Comparison of ENCODE assay signal across 24 cellular contexts in genomic region chr14:84988391-84988790, GRCh38.
"Had no signal": no experiment of that assay in that cellular context is flagged by ENCODE, and none has a peak within 500 bp of the region (broad histone marks: within the 10 kb centered on the region; RNA-seq: fewer than 3 reads in every experiment).

No MANE protein-coding gene starts in this region.

- H3K27ac Mint-ChIP-seq: activated naive CD8-positive, alpha-beta T cell treated with anti-CD3 and anti-CD28 coated beads for 36 hours; immature natural killer cell; nephron; type B pancreatic cell had no signal

- H3K9me3 Mint-ChIP-seq: nephron, type B pancreatic cell had no signal

- H3K4me2 ChIP-seq: hepatocyte had no signal

- H3K36me3 ChIP-seq: left lung, spleen, thoracic aorta, vagina had no signal

- H3K4me1 ChIP-seq: left lung, spleen, vagina had no signal

- ATAC-seq: left lung, sciatic nerve had no signal

- H3K4me1 Mint-ChIP-seq: activated naive CD8-positive, alpha-beta T cell treated with anti-CD3 and anti-CD28 coated beads for 36 hours; immature natural killer cell; nephron had no signal

- H3K36me3 Mint-ChIP-seq: activated naive CD8-positive, alpha-beta T cell treated with anti-CD3 and anti-CD28 coated beads for 36 hours; immature natural killer cell; type B pancreatic cell had no signal

- H3K9me3 ChIP-seq: left lung, thoracic aorta, vagina had no signal

- H3K27me3 ChIP-seq: hepatocyte, left lung, spleen, vagina had no signal

- H3K4me3 Mint-ChIP-seq: activated naive CD8-positive, alpha-beta T cell treated with anti-CD3 and anti-CD28 coated beads for 36 hours; immature natural killer cell; nephron; type B pancreatic cell had no signal

- H3K79me2 ChIP-seq: hepatocyte had no signal

- DNase-seq: activated CD4-positive, alpha-beta T cell treated with anti-CD3 and anti-CD28 coated beads for 4 hours; activated CD4-positive, alpha-beta T cell treated with anti-CD3 and anti-CD28 coated beads, Interleukin-2, amount 50 U/mL, for 48 hours; activated CD4-positive, CD25-positive, alpha-beta regulatory T cell; activated naive CD4-positive, alpha-beta T cell treated with Interleukin-2 at 50 U/mL for 16 hours; activated naive CD8-positive, alpha-beta T cell treated with anti-CD3 and anti-CD28 coated beads for 36 hours; activated T-cell treated with anti-CD3 and anti-CD28 coated beads, Interleukin-2, amount 50 U/mL, for 48 hours; glutamatergic neuron; immature natural killer cell; kidney glomerular epithelial cell; left lung; midbrain; occipital lobe; spleen; stimulated activated CD4-positive, alpha-beta T cell treated with anti-CD3 and anti-CD28 coated beads, Interleukin-4, amount 100 ng/mL, for 24 hours; stimulated activated naive CD4-positive, alpha-beta T cell treated with Interleukin-2 at 50 U/mL for 16 hours; T-helper 1 cell; T-helper 9 cell had no signal

- H2AFZ ChIP-seq: hepatocyte had no signal

- H3K4me3 ChIP-seq: hepatocyte, left lung, lung, spleen, thoracic aorta, vagina had no signal

- H3K27me3 Mint-ChIP-seq: activated naive CD8-positive, alpha-beta T cell treated with anti-CD3 and anti-CD28 coated beads for 36 hours had no signal

- H3K27ac ChIP-seq: hepatocyte, left lung, spleen, thoracic aorta, vagina had no signal
